ENCODE assay signal across 1 cellular context in the genomic region with DNA sequence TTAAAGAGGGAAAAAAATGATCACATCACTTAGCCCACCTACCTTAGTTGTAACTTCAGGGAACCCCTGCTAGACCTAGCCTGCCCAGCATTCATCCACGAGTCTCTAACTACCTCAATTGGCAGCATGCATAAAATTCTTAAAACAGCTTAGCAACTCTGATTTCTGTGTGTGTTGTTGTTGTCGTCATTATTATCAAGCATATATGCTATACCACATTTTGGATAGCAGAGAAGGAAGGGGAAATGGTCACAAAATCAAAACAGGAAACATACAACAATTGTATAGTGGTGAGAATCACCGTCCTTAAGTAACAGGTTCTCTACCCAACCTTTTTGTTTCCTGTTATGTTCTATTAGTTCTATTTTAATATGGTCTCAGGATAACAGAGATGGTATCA.
TF ChIP-seq lines count a peak whose summit lies in the region.

No MANE protein-coding gene starts in this region.

TF ChIP-seq in K562, 482 proteins besides CTCF, POLR2A, EP300 and RAD21:
- TF ChIP-seq, protein P1, sequence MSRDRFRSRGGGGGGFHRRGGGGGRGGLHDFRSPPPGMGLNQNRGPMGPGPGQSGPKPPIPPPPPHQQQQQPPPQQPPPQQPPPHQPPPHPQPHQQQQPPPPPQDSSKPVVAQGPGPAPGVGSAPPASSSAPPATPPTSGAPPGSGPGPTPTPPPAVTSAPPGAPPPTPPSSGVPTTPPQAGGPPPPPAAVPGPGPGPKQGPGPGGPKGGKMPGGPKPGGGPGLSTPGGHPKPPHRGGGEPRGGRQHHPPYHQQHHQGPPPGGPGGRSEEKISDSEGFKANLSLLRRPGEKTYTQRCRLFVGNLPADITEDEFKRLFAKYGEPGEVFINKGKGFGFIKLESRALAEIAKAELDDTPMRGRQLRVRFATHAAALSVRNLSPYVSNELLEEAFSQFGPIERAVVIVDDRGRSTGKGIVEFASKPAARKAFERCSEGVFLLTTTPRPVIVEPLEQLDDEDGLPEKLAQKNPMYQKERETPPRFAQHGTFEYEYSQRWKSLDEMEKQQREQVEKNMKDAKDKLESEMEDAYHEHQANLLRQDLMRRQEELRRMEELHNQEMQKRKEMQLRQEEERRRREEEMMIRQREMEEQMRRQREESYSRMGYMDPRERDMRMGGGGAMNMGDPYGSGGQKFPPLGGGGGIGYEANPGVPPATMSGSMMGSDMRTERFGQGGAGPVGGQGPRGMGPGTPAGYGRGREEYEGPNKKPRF (IDR thresholded peaks at IDR 0.05; ENCODE audit: low read depth, low read length): no peak
- TF ChIP-seq RFX5 (IDR thresholded peaks at IDR 0.05; ENCODE audit: low read depth, low read length): no peak
- TF ChIP-seq, protein P2, sequence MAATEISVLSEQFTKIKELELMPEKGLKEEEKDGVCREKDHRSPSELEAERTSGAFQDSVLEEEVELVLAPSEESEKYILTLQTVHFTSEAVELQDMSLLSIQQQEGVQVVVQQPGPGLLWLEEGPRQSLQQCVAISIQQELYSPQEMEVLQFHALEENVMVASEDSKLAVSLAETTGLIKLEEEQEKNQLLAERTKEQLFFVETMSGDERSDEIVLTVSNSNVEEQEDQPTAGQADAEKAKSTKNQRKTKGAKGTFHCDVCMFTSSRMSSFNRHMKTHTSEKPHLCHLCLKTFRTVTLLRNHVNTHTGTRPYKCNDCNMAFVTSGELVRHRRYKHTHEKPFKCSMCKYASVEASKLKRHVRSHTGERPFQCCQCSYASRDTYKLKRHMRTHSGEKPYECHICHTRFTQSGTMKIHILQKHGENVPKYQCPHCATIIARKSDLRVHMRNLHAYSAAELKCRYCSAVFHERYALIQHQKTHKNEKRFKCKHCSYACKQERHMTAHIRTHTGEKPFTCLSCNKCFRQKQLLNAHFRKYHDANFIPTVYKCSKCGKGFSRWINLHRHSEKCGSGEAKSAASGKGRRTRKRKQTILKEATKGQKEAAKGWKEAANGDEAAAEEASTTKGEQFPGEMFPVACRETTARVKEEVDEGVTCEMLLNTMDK (IDR thresholded peaks at IDR 0.05; ENCODE audit: borderline replicate concordance, insufficient read depth, low read depth, low read length, poor library complexity, severe bottlenecking): no peak
- no peak for TF ChIP-seq FOS (IDR thresholded peaks at IDR 0.05; ENCODE audit: extremely low read depth, insufficient read length)
- no peak for TF ChIP-seq ZNF282 (CRISPR knock-in tag; IDR thresholded peaks at IDR 0.05)
- TF ChIP-seq HNRNPH1 (optimal IDR thresholded peaks at IDR 0.05; ENCODE audit: low read depth, low read length): no peak
- TF ChIP-seq XRCC5 (IDR thresholded peaks at IDR 0.05; ENCODE audit: low read depth, low read length): no peak
- TF ChIP-seq EZH2 (IDR thresholded peaks at IDR 0.05; ENCODE audit: borderline replicate concordance, low read depth, low read length): no peak
- TF ChIP-seq MCM7 (IDR thresholded peaks at IDR 0.05): no peak
- TF ChIP-seq, protein P3, sequence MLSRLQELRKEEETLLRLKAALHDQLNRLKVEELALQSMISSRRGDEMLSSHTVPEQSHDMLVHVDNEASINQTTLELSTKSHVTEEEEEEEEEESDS (CRISPR knock-in tag; IDR thresholded peaks at IDR 0.05): no peak
- TF ChIP-seq, protein P4, sequence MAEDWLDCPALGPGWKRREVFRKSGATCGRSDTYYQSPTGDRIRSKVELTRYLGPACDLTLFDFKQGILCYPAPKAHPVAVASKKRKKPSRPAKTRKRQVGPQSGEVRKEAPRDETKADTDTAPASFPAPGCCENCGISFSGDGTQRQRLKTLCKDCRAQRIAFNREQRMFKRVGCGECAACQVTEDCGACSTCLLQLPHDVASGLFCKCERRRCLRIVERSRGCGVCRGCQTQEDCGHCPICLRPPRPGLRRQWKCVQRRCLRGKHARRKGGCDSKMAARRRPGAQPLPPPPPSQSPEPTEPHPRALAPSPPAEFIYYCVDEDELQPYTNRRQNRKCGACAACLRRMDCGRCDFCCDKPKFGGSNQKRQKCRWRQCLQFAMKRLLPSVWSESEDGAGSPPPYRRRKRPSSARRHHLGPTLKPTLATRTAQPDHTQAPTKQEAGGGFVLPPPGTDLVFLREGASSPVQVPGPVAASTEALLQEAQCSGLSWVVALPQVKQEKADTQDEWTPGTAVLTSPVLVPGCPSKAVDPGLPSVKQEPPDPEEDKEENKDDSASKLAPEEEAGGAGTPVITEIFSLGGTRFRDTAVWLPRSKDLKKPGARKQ (CRISPR knock-in tag; IDR thresholded peaks at IDR 0.05): no peak
- no peak for TF ChIP-seq LARP7 (IDR thresholded peaks at IDR 0.05)
- TF ChIP-seq DIDO1 (tag; IDR thresholded peaks at IDR 0.05; ENCODE audit: low read depth): no peak
- no peak for TF ChIP-seq LEF1 (IDR thresholded peaks at IDR 0.05)
- no peak for TF ChIP-seq HMG20B (CRISPR knock-in tag; IDR thresholded peaks at IDR 0.05)
- TF ChIP-seq SETDB1 (IDR thresholded peaks at IDR 0.05; ENCODE audit: low read length): no peak
- no peak for TF ChIP-seq ZNF830 (CRISPR knock-in tag; IDR thresholded peaks at IDR 0.05)
- no peak for TF ChIP-seq HMG20A (CRISPR knock-in tag; conservative IDR thresholded peaks at IDR 0.05)
- TF ChIP-seq RHOXF2B (CRISPR knock-in tag; conservative IDR thresholded peaks at IDR 0.05): no peak
- no peak for TF ChIP-seq ZNF668 (CRISPR knock-in tag; IDR thresholded peaks at IDR 0.05)
